ENCODE assay signal across 9 cellular contexts in genomic region chr14:49550284-49551184, GRCh38. TPM values are rescaled to one million over a fixed set of nuclear protein-coding genes. Genes with fewer than 3 reads are reported as not detected.
DNase-seq lines count a peak whose midpoint lies in the region; ATAC-seq and TF ChIP-seq lines count a peak whose summit lies in the region.
"Had no signal": no experiment of that assay in that cellular context is flagged by ENCODE, and none has a peak within 500 bp of the region (broad histone marks: within the 10 kb centered on the region; RNA-seq: fewer than 3 reads in every experiment).

No MANE protein-coding gene starts in this region.

- no peaks in the 10 kb centered on the region for H4K20me1 ChIP-seq in hepatocyte (ENCODE audit: insufficient read depth, poor library complexity, severe bottlenecking)

- no peaks in the 10 kb centered on the region for H3K79me2 ChIP-seq in hepatocyte

- H3K36me3 ChIP-seq in hepatocyte (replicated peaks; ENCODE audit: insufficient read depth, low read depth) (no peaks in the 10 kb centered on the region), thyroid gland (no peaks in the 10 kb centered on the region)

- H3K4me3 ChIP-seq in hepatocyte (no peak overlapping the region), thyroid gland (replicated peaks in 1 of 3) (no peak overlapping the region)

- H3K9me2 ChIP-seq in hepatocyte (replicated peaks; ENCODE audit: insufficient read depth), result no peaks in the 10 kb centered on the region

- in situ Hi-C loops in ACHN (cut with HindIII; ENCODE audit: low pct_ligation_motif_present, low pct_unique_long_range_greater_than_20kb, low sequenced_read_pairs), result no loop called here

- 47% methylated on average over 5 of the region's 5 CpGs for WGBS in hepatocyte (ENCODE audit: low lambda C conversion rate, missing lambda C conversion rate)
- WGBS in thyroid gland, 2 donors, result 70 to 75% methylated on average over 5 of the region's 5 CpGs

- H3K27me3 ChIP-seq in hepatocyte, result no peaks in the 10 kb centered on the region
- no peaks in the 10 kb centered on the region for H3K27me3 ChIP-seq in thyroid gland

- intact Hi-C loops in thyroid gland (cut with DNase I), result no loop called here

- DNase-seq in ACHN, result peak; percentile 62
- peak; percentile 26 for DNase-seq in HT1080 (ENCODE audit: low read depth)
- peak; percentile 4 for DNase-seq in RPMI7951 (ENCODE audit: low read depth)
- no peak for DNase-seq in hepatocyte (ENCODE audit: low spot score)
- DNase-seq in thyroid gland, result no peak
- DNase-seq in retina, result no peak
- DNase-seq in activated CD8-positive, alpha-beta memory T cell treated with anti-CD3 and anti-CD28 coated beads, Interleukin-2, amount 50 U/mL, for 48 hours, result no peak
- DNase-seq: trophoblast cell had no signal

- ATAC-seq in GM18858 (IDR thresholded peaks at IDR 0.05; ENCODE audit: unreplicated experiment), result no peak

- H3K4me1 ChIP-seq in hepatocyte (ENCODE audit: insufficient read depth), result no peaks in the 10 kb centered on the region
- no peaks in the 10 kb centered on the region for H3K4me1 ChIP-seq in thyroid gland

- no peak overlapping the region for H3K4me2 ChIP-seq in hepatocyte

- TF ChIP-seq POLR2A in thyroid gland (IDR thresholded peaks at IDR 0.05), result no peak

- TF ChIP-seq CTCF in hepatocyte (IDR thresholded peaks at IDR 0.05; ENCODE audit: poor library complexity) (peak; percentile 52), thyroid gland (IDR thresholded peaks at IDR 0.05) (peak in 1 of 6 experiments; percentile 10)

- H2AFZ ChIP-seq in hepatocyte, result no peak overlapping the region

- H3K27ac ChIP-seq in hepatocyte (no peak overlapping the region), thyroid gland (no peak overlapping the region)

- no peaks in the 10 kb centered on the region for H3K9me3 ChIP-seq in hepatocyte (ENCODE audit: low read depth)
- no peaks in the 10 kb centered on the region for H3K9me3 ChIP-seq in thyroid gland

RNA-seq across cellular contexts. Expression of gene RPS29, which starts 35.6 kb away (rescaled TPM):
- total RNA-seq in HT1080 (2014; rRNA removed; shearing (Covaris generic)), result 2,458 and 5,147 TPM in 2 replicates
- polyA plus RNA-seq in HT1080 (2015; cell fraction: cytosol; rRNA removed), result 7,610 and 26,705 TPM in 2 replicates
- 3,811 and 5,802 TPM in 2 replicates for polyA plus RNA-seq in HT1080 (2015; cell fraction: nucleus; rRNA removed)
- total RNA-seq in RPMI7951 (2014; rRNA removed; shearing (Covaris generic)), result 6,949 and 8,220 TPM in 2 replicates
- 3,841 and 4,104 TPM in 2 replicates for total RNA-seq in hepatocyte
- polyA plus RNA-seq in hepatocyte, result 875 and 983 TPM in 2 replicates
- total RNA-seq in thyroid gland, result 1,000 to 10,000 TPM; 1,423 to 9,553 (median 5,247) TPM

RNA-seq across cellular contexts. Expression of gene LRR1, which starts 48.2 kb away (rescaled TPM):
- 58.8 and 67.1 TPM in 2 replicates for total RNA-seq in HT1080 (2014; rRNA removed; shearing (Covaris generic))
- 28.1 and 32.5 TPM in 2 replicates for polyA plus RNA-seq in HT1080 (2015; cell fraction: cytosol; rRNA removed)
- polyA plus RNA-seq in HT1080 (2015; cell fraction: nucleus; rRNA removed), result 14.5 and 18.9 TPM in 2 replicates
- 40.1 and 47.7 TPM in 2 replicates for total RNA-seq in RPMI7951 (2014; rRNA removed; shearing (Covaris generic))
- 10.1 and 15.4 TPM in 2 replicates for total RNA-seq in hepatocyte
- 10.6 and 14.8 TPM in 2 replicates for polyA plus RNA-seq in hepatocyte
- 1 to 10 TPM; 5.2 to 8.9 (median 6.9) TPM for total RNA-seq in thyroid gland

Comparison
In these comparisons a context has a peak if more than half of its experiments do, and no peak if none do; other contexts are left out.
1. DNase-seq: peak in ACHN (single experiment), HT1080 (single experiment) and RPMI7951 (single experiment); none in hepatocyte (single experiment), thyroid gland (0 of 2), retina (single experiment) and activated CD8-positive, alpha-beta memory T cell treated with anti-CD3 and anti-CD28 coated beads, Interleukin-2, amount 50 U/mL, for 48 hours (single experiment).